In genomic region chr3:66495633-66496032, GRCh38 we compare ENCODE assay signal across 10 cellular contexts. TPM values are rescaled to one million over a fixed set of nuclear protein-coding genes. Genes with fewer than 3 reads are reported as not detected.
DNase-seq lines count a peak whose midpoint lies in the region; ATAC-seq and TF ChIP-seq lines count a peak whose summit lies in the region.
"Had no signal": no experiment of that assay in that cellular context is flagged by ENCODE, and none has a peak within 500 bp of the region (broad histone marks: within the 10 kb centered on the region; RNA-seq: fewer than 3 reads in every experiment).

No MANE protein-coding gene starts in this region.

- peaks cover 0 to 16% (median 0%) of the 10 kb centered on the region in 5 donors for H3K36me3 Mint-ChIP-seq in naive thymus-derived CD4-positive, alpha-beta T cell

- peak overlapping the region in 8 of 10 donors; percentile 27 to 98 (median 59) for H3K4me3 Mint-ChIP-seq in naive thymus-derived CD4-positive, alpha-beta T cell

- H3K4me1 Mint-ChIP-seq in naive thymus-derived CD4-positive, alpha-beta T cell: peaks cover 67 to 92% (median 88%) of the 10 kb centered on the region in 7 donors

- H3K27me3 Mint-ChIP-seq in naive thymus-derived CD4-positive, alpha-beta T cell: peaks cover 0 to 21% (median 0%) of the 10 kb centered on the region in 5 donors

- TF ChIP-seq CTCF in C4-2B (conservative IDR thresholded peaks at IDR 0.05) (no peak), dorsolateral prefrontal cortex (IDR thresholded peaks at IDR 0.05 in 54 of 56, conservative IDR thresholded peaks at IDR 0.05 in 2 of 56; ENCODE audit: low read depth in 1 of 56, partially characterized antibody in 56 of 56) (no peak)

- no peaks in the 10 kb centered on the region for H3K36me3 ChIP-seq in HUES6 (ENCODE audit: control insufficient read depth, insufficient read depth, low read length)
- no peaks in the 10 kb centered on the region for H3K36me3 ChIP-seq in naive thymus-derived CD4-positive, alpha-beta T cell (ENCODE audit: control insufficient read depth in 2 of 3, insufficient read depth in 3 of 3, low read length in 3 of 3)

- H3K27ac Mint-ChIP-seq in naive thymus-derived CD4-positive, alpha-beta T cell: peak overlapping the region in 5 of 9 donors; percentile 46 to 74 (median 62)

- intact Hi-C loops in dorsolateral prefrontal cortex (cut with DNase I): no loop called here
- intact Hi-C loops in naive thymus-derived CD4-positive, alpha-beta T cell (cut with micrococcal nuclease): loop anchor here (10.0 kb wide), 1 partner anchor 1159 kb away; the partner anchor contains the start of gene SUCLG2 (in 2 of the 2)

- H3K4me3 ChIP-seq in HUES6 (ENCODE audit: low read depth, low read length) (peak overlapping the region; percentile 98; the same call in 1 of the 2 replicates), dorsolateral prefrontal cortex (peak overlapping the region in 40 of 59 donors; percentile 0 to 98 (median 32))
- H3K4me3 ChIP-seq in naive thymus-derived CD4-positive, alpha-beta T cell (ENCODE audit: low read length): no peak overlapping the region

- no peak for ATAC-seq in naive thymus-derived CD4-positive, alpha-beta T cell
- ATAC-seq in HG02588 (IDR thresholded peaks at IDR 0.05; ENCODE audit: unreplicated experiment): no peak

- POLR2A ChIA-PET in naive thymus-derived CD4-positive, alpha-beta T cell (lab: Charles Lee): no interaction called here

- CTCF ChIA-PET in naive thymus-derived CD4-positive, alpha-beta T cell (lab: Charles Lee): interaction anchor here (0.6 kb wide), 1 partner anchor 214 kb away, joined by 3 read pairs; no protein-coding TSS in a partner anchor

- no peaks in the 10 kb centered on the region for H3K9me3 ChIP-seq in HUES6 (ENCODE audit: control insufficient read depth, insufficient read depth, low read depth, low read length)
- no peaks in the 10 kb centered on the region for H3K9me3 ChIP-seq in naive thymus-derived CD4-positive, alpha-beta T cell (ENCODE audit: control insufficient read depth in 2 of 3, low read length in 3 of 3)

- H3K27me3 ChIP-seq in HUES6 (ENCODE audit: control insufficient read depth, insufficient read depth, low read length) (no peaks in the 10 kb centered on the region), dorsolateral prefrontal cortex (no peaks in the 10 kb centered on the region)
- no peaks in the 10 kb centered on the region for H3K27me3 ChIP-seq in naive thymus-derived CD4-positive, alpha-beta T cell (ENCODE audit: control insufficient read depth in 2 of 2, insufficient read depth in 2 of 2, low read length in 2 of 2)

- peak overlapping the region; percentile 58 for H3K27ac ChIP-seq in C4-2B
- no peak overlapping the region; the same call in 1 of the 2 replicates for H3K27ac ChIP-seq in HUES6 (ENCODE audit: low read depth, low read length)
- peak overlapping the region in 49 of 59 donors; percentile 1 to 98 (median 62) for H3K27ac ChIP-seq in dorsolateral prefrontal cortex
- no peak overlapping the region for H3K27ac ChIP-seq in naive thymus-derived CD4-positive, alpha-beta T cell (ENCODE audit: low read depth, low read length)

- no peak for DNase-seq in dorsolateral prefrontal cortex
- DNase-seq in naive thymus-derived CD4-positive, alpha-beta T cell: no peak
- DNase-seq in occipital lobe (lab: John Stamatoyannopoulos, UW): no peak
- no peak for DNase-seq in central memory CD4-positive, alpha-beta T cell
- no peak for DNase-seq in islet precursor cell
- DNase-seq: kidney glomerular epithelial cell, NCI-H526 had no signal

- H3K4me1 ChIP-seq in HUES6 (ENCODE audit: control insufficient read depth, insufficient read depth, low read length): peaks cover 82% of the 10 kb centered on the region
- H3K4me1 ChIP-seq in naive thymus-derived CD4-positive, alpha-beta T cell (ENCODE audit: control insufficient read depth in 2 of 2, insufficient read depth in 2 of 2, low read length in 2 of 2): peaks cover 72 to 75% of the 10 kb centered on the region in 2 donors

- peaks cover 0 to 1% (median 0%) of the 10 kb centered on the region in 11 donors for H3K9me3 Mint-ChIP-seq in naive thymus-derived CD4-positive, alpha-beta T cell

- no peak overlapping the region for H3K9ac ChIP-seq in HUES6 (ENCODE audit: low read length)

RNA-seq across cellular contexts. Expression of gene LRIG1, which starts 5.2 kb away (rescaled TPM):
- total RNA-seq in dorsolateral prefrontal cortex (100 to 1,000 TPM in 86 of 120 experiments, 10 to 100 TPM in 34; 65.6 to 291 (median 118) TPM), occipital lobe (72.7 TPM)
- total RNA-seq in naive thymus-derived CD4-positive, alpha-beta T cell: 10 to 100 TPM; 28.5 to 46.3 (median 34.4) TPM
- 10 to 100 TPM; 14.5 to 35.2 TPM for polyA plus RNA-seq in naive thymus-derived CD4-positive, alpha-beta T cell

Comparison
In these comparisons a context has a peak if more than half of its experiments do, and no peak if none do; other contexts are left out.
1. H3K27ac ChIP-seq: peak in C4-2B (single experiment) and dorsolateral prefrontal cortex (49 of 59); none in HUES6 (single experiment) and naive thymus-derived CD4-positive, alpha-beta T cell (single experiment).
2. intact Hi-C loops: an anchor here in naive thymus-derived CD4-positive, alpha-beta T cell (10.0 kb wide); none called in dorsolateral prefrontal cortex.